Comparison of ENCODE assay signal across 1 cellular context in the genomic region with DNA sequence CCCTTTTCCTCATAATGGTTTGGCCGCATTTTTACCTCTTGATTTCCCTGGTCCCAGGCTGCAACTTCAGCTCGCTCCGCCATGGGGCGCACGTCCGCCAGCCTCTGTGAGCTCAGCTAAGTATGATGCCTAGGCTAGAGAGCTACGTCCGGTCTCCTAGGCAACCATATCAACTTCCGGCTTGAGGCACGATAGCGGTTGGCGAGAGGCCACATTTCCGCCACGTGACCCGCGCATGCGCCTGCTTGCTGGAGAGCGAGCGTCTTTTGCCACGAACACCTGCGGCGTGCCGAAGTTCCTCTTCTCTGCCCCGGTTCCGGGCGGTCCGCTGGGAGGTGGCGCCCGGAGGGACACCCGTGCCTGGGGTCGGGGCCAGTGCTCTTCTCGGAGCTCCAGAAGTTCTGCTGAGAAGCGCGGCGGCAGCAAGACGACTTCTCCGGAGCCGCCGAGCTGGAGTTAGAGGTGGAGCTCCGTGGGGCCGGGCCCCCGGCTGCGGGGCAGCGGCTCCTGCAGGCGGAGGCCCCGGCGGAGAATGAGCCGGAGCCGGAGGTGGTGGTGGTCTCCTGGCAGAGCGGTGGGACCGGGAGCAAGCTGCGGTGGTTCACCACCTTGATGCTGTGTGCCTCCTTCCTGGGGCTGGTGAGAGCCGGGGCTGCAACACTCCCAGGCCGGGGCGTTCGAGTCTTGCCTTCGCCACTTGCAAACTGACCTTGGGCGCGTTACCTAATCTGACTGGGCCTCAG.
A peak's percentile ranks its signal among the peaks of the same experiment; 100 is the strongest.
TF ChIP-seq lines count a peak whose summit lies in the region.

No MANE protein-coding gene starts in this region.

TF ChIP-seq in HepG2, 621 proteins besides CTCF, POLR2A, EP300 and RAD21 (continued from another document and continues in another):
- TF ChIP-seq, protein P1, sequence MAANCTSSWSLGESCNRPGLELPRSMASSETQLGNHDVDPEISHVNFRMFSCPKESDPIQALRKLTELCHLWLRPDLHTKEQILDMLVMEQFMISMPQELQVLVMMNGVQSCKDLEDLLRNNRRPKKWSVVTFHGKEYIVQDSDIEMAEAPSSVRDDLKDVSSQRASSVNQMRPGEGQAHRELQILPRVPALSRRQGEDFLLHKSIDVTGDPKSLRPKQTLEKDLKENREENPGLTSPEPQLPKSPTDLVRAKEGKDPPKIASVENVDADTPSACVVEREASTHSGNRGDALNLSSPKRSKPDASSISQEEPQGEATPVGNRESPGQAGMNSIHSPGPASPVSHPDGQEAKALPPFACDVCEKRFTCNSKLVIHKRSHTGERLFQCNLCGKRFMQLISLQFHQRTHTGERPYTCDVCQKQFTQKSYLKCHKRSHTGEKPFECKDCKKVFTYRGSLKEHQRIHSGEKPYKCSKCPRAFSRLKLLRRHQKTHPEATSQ (CRISPR knock-in tag; IDR thresholded peaks at IDR 0.05; ENCODE audit: borderline replicate concordance): no peak
- TF ChIP-seq RARG (CRISPR knock-in tag; IDR thresholded peaks at IDR 0.05; ENCODE audit: low read depth) (no peak), GATA4 (IDR thresholded peaks at IDR 0.05; ENCODE audit: borderline replicate concordance, low read depth) (no peak; the same call in 1 of the 2 replicates), ZBTB8A (CRISPR knock-in tag; IDR thresholded peaks at IDR 0.05; ENCODE audit: borderline replicate concordance, low read depth) (no peak), ZNF225 (CRISPR knock-in tag; IDR thresholded peaks at IDR 0.05) (peak; percentile 94), CREM (IDR thresholded peaks at IDR 0.05) (peak; percentile 50), CREM (CRISPR knock-in tag; IDR thresholded peaks at IDR 0.05) (no peak), PITX1 (CRISPR knock-in tag; IDR thresholded peaks at IDR 0.05) (peak; percentile 37; the same call in 1 of the 2 replicates), ZSCAN21 (CRISPR knock-in tag; IDR thresholded peaks at IDR 0.05; ENCODE audit: borderline replicate concordance) (peak; percentile 73; the same call in 1 of the 2 replicates), HDAC1 (CRISPR knock-in tag; IDR thresholded peaks at IDR 0.05) (peak; percentile 96), ZNF501 (CRISPR knock-in tag; IDR thresholded peaks at IDR 0.05) (peak; percentile 98), KDM4B (CRISPR knock-in tag; IDR thresholded peaks at IDR 0.05) (no peak), POLR2AphosphoS2 (IDR thresholded peaks at IDR 0.05; ENCODE audit: low read depth, low read length) (no peak), RARA (CRISPR knock-in tag; IDR thresholded peaks at IDR 0.05) (peak; percentile 46; the same call in 1 of the 2 replicates), ZNF350 (CRISPR knock-in tag; IDR thresholded peaks at IDR 0.05; ENCODE audit: borderline replicate concordance, low read depth) (peak; percentile 94; the same call in 1 of the 2 replicates), KDM1A (CRISPR knock-in tag; IDR thresholded peaks at IDR 0.05) (peak; percentile 95), HES4 (CRISPR knock-in tag; IDR thresholded peaks at IDR 0.05; ENCODE audit: borderline replicate concordance) (0 out of 2 replicates have a peak, but pooled peaks have one; percentile 61), ZNF850 (CRISPR knock-in tag; conservative IDR thresholded peaks at IDR 0.05) (no peak), FOXM1 (CRISPR knock-in tag; IDR thresholded peaks at IDR 0.05) (no peak), DMAP1 (CRISPR knock-in tag; IDR thresholded peaks at IDR 0.05) (peak; percentile 85), ZFY (CRISPR knock-in tag; IDR thresholded peaks at IDR 0.05) (peak; percentile 89), HMG20B (CRISPR knock-in tag; conservative IDR thresholded peaks at IDR 0.05) (peak; percentile 38; the same call in 1 of the 2 replicates), ZNF598 (CRISPR knock-in tag; IDR thresholded peaks at IDR 0.05; ENCODE audit: borderline replicate concordance) (peak; percentile 92), TCF7L2 (IDR thresholded peaks at IDR 0.05; ENCODE audit: low read depth, low read length) (no peak), ZNF615 (CRISPR knock-in tag; IDR thresholded peaks at IDR 0.05; ENCODE audit: borderline replicate concordance) (no peak), ZNF720 (CRISPR knock-in tag; IDR thresholded peaks at IDR 0.05) (no peak), ZNF629 (CRISPR knock-in tag; conservative IDR thresholded peaks at IDR 0.05) (peak; percentile 99), ZNF644 (CRISPR knock-in tag; IDR thresholded peaks at IDR 0.05; ENCODE audit: low read depth) (no peak), ZNF256 (CRISPR knock-in tag; conservative IDR thresholded peaks at IDR 0.05) (no peak), SKI (IDR thresholded peaks at IDR 0.05; ENCODE audit: partially characterized antibody) (peak; percentile 45), ZNF616 (CRISPR knock-in tag; IDR thresholded peaks at IDR 0.05; ENCODE audit: low read depth) (0 out of 2 replicates have a peak, but pooled peaks have one; percentile 64), BRD4 (CRISPR knock-in tag; IDR thresholded peaks at IDR 0.05) (no peak), GABPB1 (CRISPR knock-in tag; IDR thresholded peaks at IDR 0.05) (peak; percentile 96), NBN (conservative IDR thresholded peaks at IDR 0.05) (no peak), ELF1 (CRISPR knock-in tag; IDR thresholded peaks at IDR 0.05) (peak; percentile 90), CHD2 (IDR thresholded peaks at IDR 0.05; ENCODE audit: low read depth, low read length) (no peak), ZNF775 (CRISPR knock-in tag; IDR thresholded peaks at IDR 0.05; ENCODE audit: borderline replicate concordance) (peak; percentile 51; the same call in 1 of the 2 replicates), ZNF354B (CRISPR knock-in tag; IDR thresholded peaks at IDR 0.05) (no peak), RCOR2 (CRISPR knock-in tag; IDR thresholded peaks at IDR 0.05) (peak; percentile 66; the same call in 1 of the 2 replicates), FOXO1 (CRISPR knock-in tag; IDR thresholded peaks at IDR 0.05) (peak; percentile 51; the same call in 1 of the 2 replicates), NPAS2 (CRISPR knock-in tag; IDR thresholded peaks at IDR 0.05; ENCODE audit: borderline replicate concordance) (no peak), SUZ12 (IDR thresholded peaks at IDR 0.05; ENCODE audit: low read depth, low read length) (no peak), ZNF263 (CRISPR knock-in tag; IDR thresholded peaks at IDR 0.05) (no peak; the same call in 1 of the 2 replicates), GATAD1 (CRISPR knock-in tag; IDR thresholded peaks at IDR 0.05) (peak; percentile 91), ZNF761 (CRISPR knock-in tag; conservative IDR thresholded peaks at IDR 0.05) (no peak; the same call in 1 of the 2 replicates), MAFG (CRISPR knock-in tag; IDR thresholded peaks at IDR 0.05) (no peak), ZNF776 (CRISPR knock-in tag; IDR thresholded peaks at IDR 0.05) (peak; percentile 68; the same call in 1 of the 2 replicates), SRF (IDR thresholded peaks at IDR 0.05; ENCODE audit: low read depth, low read length) (no peak), ONECUT2 (CRISPR knock-in tag; IDR thresholded peaks at IDR 0.05) (no peak; the same call in 1 of the 2 replicates), ZNF746 (CRISPR knock-in tag; IDR thresholded peaks at IDR 0.05) (no peak)
- TF ChIP-seq, protein P2, sequence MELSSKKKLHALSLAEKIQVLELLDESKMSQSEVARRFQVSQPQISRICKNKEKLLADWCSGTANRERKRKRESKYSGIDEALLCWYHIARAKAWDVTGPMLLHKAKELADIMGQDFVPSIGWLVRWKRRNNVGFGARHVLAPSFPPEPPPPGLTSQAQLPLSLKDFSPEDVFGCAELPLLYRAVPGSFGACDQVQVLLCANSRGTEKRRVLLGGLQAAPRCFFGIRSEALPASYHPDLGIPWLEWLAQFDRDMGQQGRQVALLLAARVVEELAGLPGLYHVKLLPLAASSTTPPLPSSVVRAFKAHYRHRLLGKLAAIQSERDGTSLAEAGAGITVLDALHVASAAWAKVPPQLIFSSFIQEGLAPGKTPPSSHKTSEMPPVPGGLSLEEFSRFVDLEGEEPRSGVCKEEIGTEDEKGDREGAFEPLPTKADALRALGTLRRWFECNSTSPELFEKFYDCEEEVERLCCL (CRISPR knock-in tag; IDR thresholded peaks at IDR 0.05; ENCODE audit: borderline replicate concordance): no peak
- TF ChIP-seq, protein P3, sequence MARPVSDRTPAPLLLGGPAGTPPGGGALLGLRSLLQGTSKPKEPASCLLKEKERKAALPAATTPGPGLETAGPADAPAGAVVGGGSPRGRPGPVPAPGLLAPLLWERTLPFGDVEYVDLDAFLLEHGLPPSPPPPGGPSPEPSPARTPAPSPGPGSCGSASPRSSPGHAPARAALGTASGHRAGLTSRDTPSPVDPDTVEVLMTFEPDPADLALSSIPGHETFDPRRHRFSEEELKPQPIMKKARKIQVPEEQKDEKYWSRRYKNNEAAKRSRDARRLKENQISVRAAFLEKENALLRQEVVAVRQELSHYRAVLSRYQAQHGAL (CRISPR knock-in tag; IDR thresholded peaks at IDR 0.05; ENCODE audit: not compliant biosample characterization): no peak
- TF ChIP-seq, protein P4, sequence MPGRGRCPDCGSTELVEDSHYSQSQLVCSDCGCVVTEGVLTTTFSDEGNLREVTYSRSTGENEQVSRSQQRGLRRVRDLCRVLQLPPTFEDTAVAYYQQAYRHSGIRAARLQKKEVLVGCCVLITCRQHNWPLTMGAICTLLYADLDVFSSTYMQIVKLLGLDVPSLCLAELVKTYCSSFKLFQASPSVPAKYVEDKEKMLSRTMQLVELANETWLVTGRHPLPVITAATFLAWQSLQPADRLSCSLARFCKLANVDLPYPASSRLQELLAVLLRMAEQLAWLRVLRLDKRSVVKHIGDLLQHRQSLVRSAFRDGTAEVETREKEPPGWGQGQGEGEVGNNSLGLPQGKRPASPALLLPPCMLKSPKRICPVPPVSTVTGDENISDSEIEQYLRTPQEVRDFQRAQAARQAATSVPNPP (CRISPR knock-in tag; IDR thresholded peaks at IDR 0.05): 0 out of 2 replicates have a peak, but pooled peaks have one; percentile 49
- TF ChIP-seq, protein P5, sequence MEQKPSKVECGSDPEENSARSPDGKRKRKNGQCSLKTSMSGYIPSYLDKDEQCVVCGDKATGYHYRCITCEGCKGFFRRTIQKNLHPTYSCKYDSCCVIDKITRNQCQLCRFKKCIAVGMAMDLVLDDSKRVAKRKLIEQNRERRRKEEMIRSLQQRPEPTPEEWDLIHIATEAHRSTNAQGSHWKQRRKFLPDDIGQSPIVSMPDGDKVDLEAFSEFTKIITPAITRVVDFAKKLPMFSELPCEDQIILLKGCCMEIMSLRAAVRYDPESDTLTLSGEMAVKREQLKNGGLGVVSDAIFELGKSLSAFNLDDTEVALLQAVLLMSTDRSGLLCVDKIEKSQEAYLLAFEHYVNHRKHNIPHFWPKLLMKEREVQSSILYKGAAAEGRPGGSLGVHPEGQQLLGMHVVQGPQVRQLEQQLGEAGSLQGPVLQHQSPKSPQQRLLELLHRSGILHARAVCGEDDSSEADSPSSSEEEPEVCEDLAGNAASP (CRISPR knock-in tag; IDR thresholded peaks at IDR 0.05; ENCODE audit: borderline replicate concordance): no peak; the same call in 1 of the 2 replicates
- TF ChIP-seq, protein P6, sequence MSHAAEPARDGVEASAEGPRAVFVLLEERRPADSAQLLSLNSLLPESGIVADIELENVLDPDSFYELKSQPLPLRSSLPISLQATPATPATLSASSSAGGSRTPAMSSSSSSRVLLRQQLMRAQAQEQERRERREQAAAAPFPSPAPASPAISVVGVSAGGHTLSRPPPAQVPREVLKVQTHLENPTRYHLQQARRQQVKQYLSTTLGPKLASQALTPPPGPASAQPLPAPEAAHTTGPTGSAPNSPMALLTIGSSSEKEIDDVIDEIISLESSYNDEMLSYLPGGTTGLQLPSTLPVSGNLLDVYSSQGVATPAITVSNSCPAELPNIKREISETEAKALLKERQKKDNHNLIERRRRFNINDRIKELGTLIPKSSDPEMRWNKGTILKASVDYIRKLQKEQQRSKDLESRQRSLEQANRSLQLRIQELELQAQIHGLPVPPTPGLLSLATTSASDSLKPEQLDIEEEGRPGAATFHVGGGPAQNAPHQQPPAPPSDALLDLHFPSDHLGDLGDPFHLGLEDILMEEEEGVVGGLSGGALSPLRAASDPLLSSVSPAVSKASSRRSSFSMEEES (CRISPR knock-in tag; IDR thresholded peaks at IDR 0.05): peak; percentile 88
- TF ChIP-seq, protein P7, sequence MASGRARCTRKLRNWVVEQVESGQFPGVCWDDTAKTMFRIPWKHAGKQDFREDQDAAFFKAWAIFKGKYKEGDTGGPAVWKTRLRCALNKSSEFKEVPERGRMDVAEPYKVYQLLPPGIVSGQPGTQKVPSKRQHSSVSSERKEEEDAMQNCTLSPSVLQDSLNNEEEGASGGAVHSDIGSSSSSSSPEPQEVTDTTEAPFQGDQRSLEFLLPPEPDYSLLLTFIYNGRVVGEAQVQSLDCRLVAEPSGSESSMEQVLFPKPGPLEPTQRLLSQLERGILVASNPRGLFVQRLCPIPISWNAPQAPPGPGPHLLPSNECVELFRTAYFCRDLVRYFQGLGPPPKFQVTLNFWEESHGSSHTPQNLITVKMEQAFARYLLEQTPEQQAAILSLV (CRISPR knock-in tag; IDR thresholded peaks at IDR 0.05; ENCODE audit: borderline replicate concordance): peak; percentile 94; the same call in 1 of the 2 replicates
- TF ChIP-seq, protein P8, sequence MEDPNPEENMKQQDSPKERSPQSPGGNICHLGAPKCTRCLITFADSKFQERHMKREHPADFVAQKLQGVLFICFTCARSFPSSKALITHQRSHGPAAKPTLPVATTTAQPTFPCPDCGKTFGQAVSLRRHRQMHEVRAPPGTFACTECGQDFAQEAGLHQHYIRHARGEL (CRISPR knock-in tag; IDR thresholded peaks at IDR 0.05): peak; percentile 78; the same call in 1 of the 2 replicates
- TF ChIP-seq, protein P9, sequence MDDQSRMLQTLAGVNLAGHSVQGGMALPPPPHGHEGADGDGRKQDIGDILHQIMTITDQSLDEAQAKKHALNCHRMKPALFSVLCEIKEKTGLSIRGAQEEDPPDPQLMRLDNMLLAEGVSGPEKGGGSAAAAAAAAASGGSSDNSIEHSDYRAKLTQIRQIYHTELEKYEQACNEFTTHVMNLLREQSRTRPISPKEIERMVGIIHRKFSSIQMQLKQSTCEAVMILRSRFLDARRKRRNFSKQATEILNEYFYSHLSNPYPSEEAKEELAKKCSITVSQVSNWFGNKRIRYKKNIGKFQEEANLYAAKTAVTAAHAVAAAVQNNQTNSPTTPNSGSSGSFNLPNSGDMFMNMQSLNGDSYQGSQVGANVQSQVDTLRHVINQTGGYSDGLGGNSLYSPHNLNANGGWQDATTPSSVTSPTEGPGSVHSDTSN (CRISPR knock-in tag; IDR thresholded peaks at IDR 0.05; ENCODE audit: borderline replicate concordance): no peak
- TF ChIP-seq, protein P10, sequence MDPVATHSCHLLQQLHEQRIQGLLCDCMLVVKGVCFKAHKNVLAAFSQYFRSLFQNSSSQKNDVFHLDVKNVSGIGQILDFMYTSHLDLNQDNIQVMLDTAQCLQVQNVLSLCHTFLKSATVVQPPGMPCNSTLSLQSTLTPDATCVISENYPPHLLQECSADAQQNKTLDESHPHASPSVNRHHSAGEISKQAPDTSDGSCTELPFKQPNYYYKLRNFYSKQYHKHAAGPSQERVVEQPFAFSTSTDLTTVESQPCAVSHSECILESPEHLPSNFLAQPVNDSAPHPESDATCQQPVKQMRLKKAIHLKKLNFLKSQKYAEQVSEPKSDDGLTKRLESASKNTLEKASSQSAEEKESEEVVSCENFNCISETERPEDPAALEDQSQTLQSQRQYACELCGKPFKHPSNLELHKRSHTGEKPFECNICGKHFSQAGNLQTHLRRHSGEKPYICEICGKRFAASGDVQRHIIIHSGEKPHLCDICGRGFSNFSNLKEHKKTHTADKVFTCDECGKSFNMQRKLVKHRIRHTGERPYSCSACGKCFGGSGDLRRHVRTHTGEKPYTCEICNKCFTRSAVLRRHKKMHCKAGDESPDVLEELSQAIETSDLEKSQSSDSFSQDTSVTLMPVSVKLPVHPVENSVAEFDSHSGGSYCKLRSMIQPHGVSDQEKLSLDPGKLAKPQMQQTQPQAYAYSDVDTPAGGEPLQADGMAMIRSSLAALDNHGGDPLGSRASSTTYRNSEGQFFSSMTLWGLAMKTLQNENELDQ (CRISPR knock-in tag; IDR thresholded peaks at IDR 0.05; ENCODE audit: borderline replicate concordance): no peak
